Comparison of ENCODE assay signal across 18 cellular contexts in genomic region chr9:85577353-85577952, GRCh38.
"Had no signal": no experiment of that assay in that cellular context is flagged by ENCODE, and none has a peak within 500 bp of the region (broad histone marks: within the 10 kb centered on the region; RNA-seq: fewer than 3 reads in every experiment).

No MANE protein-coding gene starts in this region.

- ATAC-seq: activated T-helper 17 cell treated with anti-CD3 and anti-CD28 coated beads, Interleukin-2, amount 50 U/mL, for 72 hours; left lobe of liver; lower lobe of right lung; stimulated activated naive CD8-positive, alpha-beta T cell treated with anti-CD3 and anti-CD28 coated beads, Interleukin-15, Interleukin-2, amounts not matched to agents 100 U/mL and 50 U/mL, for 24 hours had no signal

- H3K27me3 ChIP-seq: sigmoid colon, tibial artery had no signal

- H3K36me3 ChIP-seq: lower lobe of right lung, sigmoid colon had no signal

- H3K4me1 ChIP-seq: lower lobe of right lung, sigmoid colon, tibial artery had no signal

- H3K9me3 ChIP-seq: lower lobe of right lung, sigmoid colon, tibial artery had no signal

- H3K4me3 ChIP-seq: lower lobe of right lung, sigmoid colon, tibial artery had no signal

- DNase-seq: activated naive CD4-positive, alpha-beta T cell; activated naive CD8-positive, alpha-beta T cell treated with anti-CD3 and anti-CD28 coated beads for 36 hours; activated T-cell treated with anti-CD3 and anti-CD28 coated beads, Interleukin-2, amount 50 U/mL, for 1 hour; amniotic stem cell; cerebellar nuclear complex; kidney; lower lobe of right lung; mesendoderm; naive B cell; retina; sigmoid colon; stimulated activated CD4-positive, alpha-beta T cell treated with anti-CD3 and anti-CD28 coated beads, Interleukin-4, amount 100 ng/mL, for 4 hours; stimulated activated naive CD8-positive, alpha-beta T cell treated with anti-CD3 and anti-CD28 coated beads, Interleukin-15, Interleukin-2, amounts not matched to agents 100 U/mL and 50 U/mL, for 24 hours; substantia nigra; T-helper 1 cell; tibial artery had no signal
